8 cellular contexts compared by ENCODE assay signal in the genomic region with DNA sequence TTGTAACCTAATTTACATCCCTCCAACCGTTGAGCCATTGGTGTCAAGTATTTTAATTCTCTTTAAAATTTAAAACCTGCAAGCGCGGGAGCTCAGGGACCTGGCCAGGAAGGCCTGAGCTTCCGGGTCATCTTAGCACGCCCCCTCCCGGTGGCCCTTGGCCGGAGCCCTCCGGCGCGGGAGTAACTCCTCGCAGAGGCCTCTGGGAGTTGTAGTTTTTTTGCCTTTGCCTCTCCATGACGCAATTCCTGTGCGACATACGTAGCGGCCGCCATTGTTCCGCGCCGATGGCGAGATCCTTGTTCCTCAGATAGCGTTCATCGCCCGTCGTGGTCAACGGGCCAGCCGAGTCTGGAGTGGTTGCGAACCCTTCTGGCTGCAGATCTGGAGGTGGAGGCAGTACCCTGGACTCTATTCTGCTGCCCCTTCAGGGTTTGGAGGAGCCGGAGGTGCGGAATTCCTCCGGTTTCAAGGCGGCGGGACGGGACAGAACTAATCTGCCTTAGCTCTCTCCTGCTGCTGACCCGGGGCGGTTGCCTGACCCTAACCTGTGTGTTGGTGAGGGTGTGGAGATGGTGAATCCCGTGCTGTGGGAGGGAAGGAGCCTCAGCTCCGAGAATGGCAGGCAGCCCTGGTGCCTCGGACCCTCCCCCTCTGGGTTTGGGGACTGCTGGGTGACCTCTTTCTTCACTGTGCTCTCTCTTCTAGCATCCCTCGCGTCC. TPM values are rescaled to one million over a fixed set of nuclear protein-coding genes. Genes with fewer than 3 reads are reported as not detected.
DNase-seq lines count a peak whose midpoint lies in the region; ATAC-seq and TF ChIP-seq lines count a peak whose summit lies in the region.

A gene (plus strand): TSS at position 258 of the 722 bp plus-strand sequence. CDS start 503 bp downstream, outside the sequence.

- peak within 1 kb of the TSS; percentile 56; the same call in 1 of the 2 replicates for H3K27ac ChIP-seq in HUES6 (ENCODE audit: low read depth, low read length)
- peak within 1 kb of the TSS; percentile 46 for H3K27ac ChIP-seq in OCI-LY3 (ENCODE audit: low read length)

- H3K79me2 ChIP-seq in OCI-LY3 (ENCODE audit: low read length), result peaks cover 18% of the 10 kb centered on the region

- H3K9ac ChIP-seq in HUES6 (ENCODE audit: low read length) (peak within 1 kb of the TSS; percentile 91), OCI-LY3 (ENCODE audit: low read length) (peak within 1 kb of the TSS; percentile 91)

- ATAC-seq in GM21423 (IDR thresholded peaks at IDR 0.05; ENCODE audit: unreplicated experiment) (peak; percentile 97), mucosa of descending colon (peak; percentile 100)

- H3K9me3 ChIP-seq in HUES6 (ENCODE audit: control insufficient read depth, insufficient read depth, low read depth, low read length) (peaks cover 72% of the 10 kb centered on the region), OCI-LY3 (ENCODE audit: insufficient read depth, low read length) (peaks cover 35% of the 10 kb centered on the region), mucosa of descending colon (peaks cover 69% of the 10 kb centered on the region)

- intact Hi-C loops in mucosa of descending colon (cut with DNase I, micrococcal nuclease), result no loop called here

- peak within 1 kb of the TSS; percentile 94 for H3K4me3 ChIP-seq in HUES6 (ENCODE audit: low read depth, low read length)
- H3K4me3 ChIP-seq in OCI-LY3 (ENCODE audit: low read length), result peak within 1 kb of the TSS; percentile 98
- peak within 1 kb of the TSS; percentile 99 for H3K4me3 ChIP-seq in epithelial cell of esophagus (ENCODE audit: low read length)
- peak within 1 kb of the TSS; percentile 57 for H3K4me3 ChIP-seq in mucosa of descending colon

- H3K27me3 ChIP-seq in HUES6 (ENCODE audit: control insufficient read depth, insufficient read depth, low read length), result no peaks in the 10 kb centered on the region
- H3K27me3 ChIP-seq in OCI-LY3 (ENCODE audit: low read depth, low read length), result no peaks in the 10 kb centered on the region

- H3K36me3 ChIP-seq in HUES6 (ENCODE audit: control insufficient read depth, insufficient read depth, low read length), result peaks cover 42% of the 10 kb centered on the region
- peaks cover 54% of the 10 kb centered on the region for H3K36me3 ChIP-seq in OCI-LY3 (replicated peaks; ENCODE audit: low read depth, low read length)
- H3K36me3 ChIP-seq in mucosa of descending colon (ENCODE audit: low read depth), result peaks cover 2% of the 10 kb centered on the region

- TF ChIP-seq CTCF in OCI-LY3 (IDR thresholded peaks at IDR 0.05; ENCODE audit: low read depth, low read length) (peak; percentile 77), epithelial cell of esophagus (IDR thresholded peaks at IDR 0.05; ENCODE audit: insufficient read depth, low read depth, low read length, missing control alignments) (peak; percentile 77), mucosa of descending colon (IDR thresholded peaks at IDR 0.05) (peak; percentile 83)

- H3K4me1 ChIP-seq in HUES6 (ENCODE audit: control insufficient read depth, insufficient read depth, low read length) (no peaks in the 10 kb centered on the region), OCI-LY3 (ENCODE audit: low read length) (peaks cover 5% of the 10 kb centered on the region), mucosa of descending colon (ENCODE audit: low read depth) (no peaks in the 10 kb centered on the region)

- peak within 1 kb of the TSS; percentile 68 for H3K4me2 ChIP-seq in OCI-LY3 (ENCODE audit: low read length)

- H4K20me1 ChIP-seq in OCI-LY3 (ENCODE audit: insufficient read depth, low read length), result no peaks in the 10 kb centered on the region

- DNase-seq in DMS 273 (lab: John Stamatoyannopoulos, UW; ENCODE audit: unreplicated experiment), result peak; percentile 97
- DNase-seq in activated T-cell treated with anti-CD3 and anti-CD28 coated beads for 24 hours (ENCODE audit: low read depth), result peak; percentile 88
- peak; percentile 92 for DNase-seq in epithelial cell of esophagus (ENCODE audit: low read depth)
- DNase-seq in mucosa of descending colon, result peak; percentile 93 to 98 (median 95)
- DNase-seq in stimulated activated CD8-positive, alpha-beta memory T cell treated with anti-CD3 and anti-CD28 coated beads, Interleukin-4, amount 100 ng/mL, for 24 hours (ENCODE audit: low read depth), result peak; percentile 86

- peak within 1 kb of the TSS; percentile 97 for H2AFZ ChIP-seq in OCI-LY3 (ENCODE audit: low read depth, low read length)

RNA-seq across cellular contexts. Expression of the gene that starts here (rescaled TPM):
- 10 to 100 TPM; 13.8 to 19.6 (median 19.4) TPM for total RNA-seq in mucosa of descending colon

Comparison
In these comparisons a context has a peak if more than half of its experiments do, and no peak if none do; other contexts are left out.
1. Peak in every context shown above with its lines: DNase-seq, ATAC-seq, H3K4me3 ChIP-seq and H3K27ac ChIP-seq.